10 cellular contexts compared by ENCODE assay signal in the genomic region with DNA sequence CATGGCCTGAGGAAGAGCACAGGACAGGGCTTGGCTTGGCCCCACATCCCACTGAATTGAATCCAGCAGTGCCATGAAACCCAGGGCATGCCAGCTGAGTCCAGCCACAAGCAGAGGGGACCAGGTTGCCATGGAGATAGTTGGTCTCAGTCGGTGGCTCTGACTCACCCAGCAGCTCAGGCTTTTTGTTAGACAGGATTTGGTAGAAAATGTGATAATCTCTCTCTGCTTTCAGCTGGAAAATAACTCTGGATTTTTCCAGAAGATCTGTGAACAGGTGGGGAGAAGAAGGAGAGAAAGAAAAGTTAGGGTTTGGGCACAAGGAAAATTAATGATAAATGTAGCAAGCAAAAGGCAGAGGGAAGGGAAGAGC. TPM values are rescaled to one million over a fixed set of nuclear protein-coding genes. Genes with fewer than 3 reads are reported as not detected.
A peak's percentile ranks its signal among the peaks of the same experiment; 100 is the strongest.
DNase-seq lines count a peak whose midpoint lies in the region; ATAC-seq lines count a peak whose summit lies in the region.
"Had no signal": no experiment of that assay in that cellular context is flagged by ENCODE, and none has a peak within 500 bp of the region (broad histone marks: within the 10 kb centered on the region; RNA-seq: fewer than 3 reads in every experiment).

No MANE protein-coding gene starts in this region.

- H3K4me3 Mint-ChIP-seq in activated T-helper 17 cell treated with anti-CD3 and anti-CD28 coated beads, Interleukin-2, amount 50 U/mL, for 72 hours, result no peak overlapping the region

- H3K36me3 Mint-ChIP-seq in activated T-helper 17 cell treated with anti-CD3 and anti-CD28 coated beads, Interleukin-2, amount 50 U/mL, for 72 hours (ENCODE audit: low read depth), result no peaks in the 10 kb centered on the region

- H3K27me3 Mint-ChIP-seq in activated T-helper 17 cell treated with anti-CD3 and anti-CD28 coated beads, Interleukin-2, amount 50 U/mL, for 72 hours, result peaks cover 6% of the 10 kb centered on the region

- DNase-seq in DMS79 (lab: John Stamatoyannopoulos, UW) (peak; percentile 35), LHCN-M2 (ENCODE audit: low read depth) (peak; percentile 56), ecto neural progenitor cell (ENCODE audit: low spot score) (peak; percentile 59), occipital lobe (lab: John Stamatoyannopoulos, UW) (peak; percentile 61), NCI-H1436 treated with DMSO at 0.1 percent for 48 hours (lab: John Stamatoyannopoulos, UW) (no peak), D341Med (ENCODE audit: low spot score) (no peak)
- DNase-seq: activated CD8-positive, alpha-beta memory T cell treated with anti-CD3 and anti-CD28 coated beads, Interleukin-2, amount 50 U/mL, for 4 hours; colonic mucosa; NCI-H524 treated with DMSO at 0.1 percent for 48 hours had no signal

- no peak for ATAC-seq in activated T-helper 17 cell treated with anti-CD3 and anti-CD28 coated beads, Interleukin-2, amount 50 U/mL, for 72 hours (replicated peaks)

- no peak overlapping the region for H3K27ac Mint-ChIP-seq in activated T-helper 17 cell treated with anti-CD3 and anti-CD28 coated beads, Interleukin-2, amount 50 U/mL, for 72 hours

- H3K9me3 Mint-ChIP-seq in activated T-helper 17 cell treated with anti-CD3 and anti-CD28 coated beads, Interleukin-2, amount 50 U/mL, for 72 hours, result no peaks in the 10 kb centered on the region

- no peaks in the 10 kb centered on the region for H3K4me1 Mint-ChIP-seq in activated T-helper 17 cell treated with anti-CD3 and anti-CD28 coated beads, Interleukin-2, amount 50 U/mL, for 72 hours

RNA-seq across cellular contexts. Expression of gene MYH7, which starts 4.7 kb away (rescaled TPM):
- total RNA-seq in LHCN-M2 (2014; rRNA removed) (0.06 and 0.17 TPM in 2 replicates), occipital lobe (0.31 TPM)
- 0.09 TPM for polyA plus RNA-seq in LHCN-M2 (2012)
- total RNA-seq in activated T-helper 17 cell treated with anti-CD3 and anti-CD28 coated beads, Interleukin-2, amount 50 U/mL, for 72 hours, result under 1 TPM; 0.13 to 0.19 TPM

RNA-seq across cellular contexts. Expression of gene MYH6, which starts 22.6 kb away (rescaled TPM):
- total RNA-seq in LHCN-M2 (2014; rRNA removed) (not detected in 2 replicates), occipital lobe (not detected)
- polyA plus RNA-seq in LHCN-M2 (2012), result not detected
- under 1 TPM; 0.71 to 0.82 TPM for total RNA-seq in activated T-helper 17 cell treated with anti-CD3 and anti-CD28 coated beads, Interleukin-2, amount 50 U/mL, for 72 hours

RNA-seq across cellular contexts. Expression of gene NGDN, which starts 38.8 kb away (rescaled TPM):
- total RNA-seq in LHCN-M2 (2014; rRNA removed) (37.1 and 41.3 TPM in 2 replicates), occipital lobe (49.1 TPM)
- 27.4 TPM for polyA plus RNA-seq in LHCN-M2 (2012)
- total RNA-seq in activated T-helper 17 cell treated with anti-CD3 and anti-CD28 coated beads, Interleukin-2, amount 50 U/mL, for 72 hours, result 10 to 100 TPM; 43.5 to 53.1 TPM

RNA-seq across cellular contexts. Expression of gene CMTM5, which starts 53.9 kb away (rescaled TPM):
- not detected in 2 replicates for total RNA-seq in LHCN-M2 (2014; rRNA removed)
- not detected for polyA plus RNA-seq in LHCN-M2 (2012)
- total RNA-seq in occipital lobe, result 0.62 TPM
- total RNA-seq in activated T-helper 17 cell treated with anti-CD3 and anti-CD28 coated beads, Interleukin-2, amount 50 U/mL, for 72 hours, result not detected

RNA-seq across cellular contexts. Expression of gene IL25, which starts 58.1 kb away (rescaled TPM):
- total RNA-seq in LHCN-M2 (2014; rRNA removed), result not detected in 2 replicates
- polyA plus RNA-seq in LHCN-M2 (2012), result not detected
- not detected for total RNA-seq in occipital lobe
- not detected for total RNA-seq in activated T-helper 17 cell treated with anti-CD3 and anti-CD28 coated beads, Interleukin-2, amount 50 U/mL, for 72 hours
- total RNA-seq: colonic mucosa had no signal

Comparison
In these comparisons a context has a peak if more than half of its experiments do, and no peak if none do; other contexts are left out.
1. DNase-seq: peak in DMS79 (single experiment), LHCN-M2 (single experiment), ecto neural progenitor cell (single experiment) and occipital lobe (single experiment); none in NCI-H1436 treated with DMSO at 0.1 percent for 48 hours (single experiment) and D341Med (single experiment).